ENCODE assay signal across 10 cellular contexts in the genomic region with DNA sequence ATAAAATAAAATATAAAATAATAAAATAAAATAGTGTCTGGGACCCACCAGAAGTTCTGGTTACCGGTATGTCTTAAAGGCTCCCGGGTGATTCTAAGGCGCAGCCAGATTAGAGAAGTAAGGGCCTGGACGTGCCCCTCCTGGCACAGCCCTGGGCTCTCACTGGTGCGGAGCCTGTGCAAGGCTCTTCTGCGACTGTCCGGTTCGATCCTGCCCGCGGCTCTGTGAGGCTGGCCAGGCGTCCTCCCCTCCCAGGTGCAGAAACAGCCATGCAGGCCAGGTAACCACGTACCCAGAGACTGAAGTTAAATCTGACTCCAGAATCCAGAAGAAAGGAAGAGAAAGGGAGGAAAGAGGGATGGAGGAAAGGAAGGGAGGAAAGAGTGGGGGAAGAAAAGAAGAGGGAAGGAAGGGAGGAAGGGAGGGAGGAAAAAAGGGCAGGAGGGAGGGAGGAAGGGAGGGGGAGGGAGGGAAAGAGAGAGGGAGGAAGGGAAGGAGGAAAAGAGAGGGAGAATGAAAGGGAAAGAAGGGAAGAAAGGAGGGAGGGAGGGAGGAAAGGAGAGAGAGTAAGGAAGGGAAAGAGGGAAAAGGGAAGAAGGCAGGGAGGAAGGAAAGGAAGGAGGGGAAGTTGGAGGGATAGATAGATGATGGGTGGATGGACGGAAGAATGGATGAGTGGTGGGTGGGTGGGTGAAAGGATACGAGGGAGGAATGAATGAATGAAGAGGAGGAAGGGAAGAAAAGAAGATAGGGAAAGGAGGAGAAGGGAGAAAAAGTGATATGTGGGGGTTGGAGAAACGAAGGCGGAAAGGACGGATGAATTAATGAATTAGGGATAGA. TPM values are rescaled to one million over a fixed set of nuclear protein-coding genes. Genes with fewer than 3 reads are reported as not detected.
DNase-seq lines count a peak whose midpoint lies in the region; ATAC-seq, FAIRE-seq and TF ChIP-seq lines count a peak whose summit lies in the region.
"Had no signal": no experiment of that assay in that cellular context is flagged by ENCODE, and none has a peak within 500 bp of the region (broad histone marks: within the 10 kb centered on the region; RNA-seq: fewer than 3 reads in every experiment).

No MANE protein-coding gene starts in this region.

- no peak overlapping the region for H3K18ac ChIP-seq in trophoblast cell (ENCODE audit: low read length)

- FAIRE-seq in endothelial cell of umbilical vein (lab: Jason Lieb, UNC), result no peak
- FAIRE-seq: islet of Langerhans had no signal

- no peak overlapping the region for H2BK120ac ChIP-seq in trophoblast cell (ENCODE audit: insufficient read depth, low read length, poor library complexity)

- no peak overlapping the region for H2BK5ac ChIP-seq in trophoblast cell (ENCODE audit: low read depth, low read length, poor library complexity)

- peaks cover 5% of the 10 kb centered on the region for H3K27me3 Mint-ChIP-seq in Caco-2 (ENCODE audit: insufficient read depth, unreplicated experiment)

- TF ChIP-seq CTCF in Caco-2 (IDR thresholded peaks at IDR 0.05; ENCODE audit: insufficient read depth in 1 of 2, low read depth in 1 of 2, low read length in 1 of 2, severe bottlenecking in 1 of 2, unreplicated experiment in 1 of 2) (no peak), OCI-LY1 (IDR thresholded peaks at IDR 0.05; ENCODE audit: low read length) (no peak), endothelial cell of umbilical vein (IDR thresholded peaks at IDR 0.05; ENCODE audit: extremely low read depth in 1 of 2, insufficient read depth in 1 of 2, low read depth in 1 of 2, low read length in 2 of 2) (no peak)

- ATAC-seq in left colon (no peak), GM21526 (IDR thresholded peaks at IDR 0.05; ENCODE audit: low FRiP score, unreplicated experiment) (no peak)

- CTCF ChIA-PET in Caco-2 (lab: Charles Lee) (interaction anchor here (0.6 to 1.7 kb wide), 5 partner anchors 61 to 1397 kb away, joined by 3 to 14 read pairs (median 6); no protein-coding TSS in a partner anchor), endothelial cell of umbilical vein (lab: Charles Lee) (interaction anchor here (0.6 to 2.3 kb wide), 30 partner anchors 7 to 1982 kb away, joined by 3 to 68 read pairs (median 5); no protein-coding TSS in a partner anchor)

- no peaks in the 10 kb centered on the region for H3K9me2 ChIP-seq in OCI-LY1 (ENCODE audit: low read depth, low read length)

- no peaks in the 10 kb centered on the region for H3K9me3 ChIP-seq in Caco-2
- H3K9me3 ChIP-seq in OCI-LY1 (ENCODE audit: low read length), result no peaks in the 10 kb centered on the region
- no peaks in the 10 kb centered on the region for H3K9me3 ChIP-seq in endothelial cell of umbilical vein (replicated peaks; ENCODE audit: control insufficient read depth, insufficient read depth, low read length)
- H3K9me3 ChIP-seq in trophoblast cell (ENCODE audit: insufficient read depth, low read depth, low read length), result no peaks in the 10 kb centered on the region
- H3K9me3 ChIP-seq: HAP-1 had no signal

- H3K14ac ChIP-seq in trophoblast cell (ENCODE audit: low read length), result no peak overlapping the region

- H3K23ac ChIP-seq in trophoblast cell (ENCODE audit: low read length), result no peak overlapping the region

- no peaks in the 10 kb centered on the region for H3K79me1 ChIP-seq in trophoblast cell (ENCODE audit: low read length)

- H3K27ac Mint-ChIP-seq in Caco-2 (ENCODE audit: unreplicated experiment), result no peak overlapping the region

- 100% methylated on average over 5 of the region's 17 CpGs for WGBS in trophoblast cell (ENCODE audit: extremely low coverage, insufficient coverage, insufficient read length)

- no peak overlapping the region for H4K12ac ChIP-seq in trophoblast cell (ENCODE audit: low read depth, low read length)

- intact Hi-C loops in Caco-2 (cut with micrococcal nuclease; ENCODE audit: unreplicated experiment) (loop anchor here (5.0 kb wide), 1 partner anchor 1272 kb away; no protein-coding TSS in a partner anchor), endothelial cell of umbilical vein (cut with micrococcal nuclease) (loop anchor here (1.0 kb wide), 2 partner anchors 1833 to 1876 kb away; no protein-coding TSS in a partner anchor), left colon (cut with DNase I, micrococcal nuclease) (loop anchor here in 1 of 2 donors (10.0 kb wide), 1 partner anchor 1274 kb away; no protein-coding TSS in a partner anchor)

- DNase-seq in Caco-2, result no peak
- DNase-seq in endothelial cell of umbilical vein (ENCODE audit: low read depth, low spot score), result peak; percentile 6
- DNase-seq in trophoblast cell, result no peak
- no peak for DNase-seq in G401 (ENCODE audit: low spot score)
- no peak for DNase-seq in SIG-M5 (lab: John Stamatoyannopoulos, UW)
- DNase-seq in left colon, result no peak

- no peaks in the 10 kb centered on the region for H3K9me1 ChIP-seq in endothelial cell of umbilical vein (replicated peaks; ENCODE audit: control insufficient read depth, extremely low read depth, insufficient read depth, low read length)

- H3K9ac ChIP-seq in OCI-LY1 (ENCODE audit: low read length) (no peak overlapping the region), endothelial cell of umbilical vein (replicated peaks; ENCODE audit: extremely low read depth, insufficient read depth, low read length) (no peak overlapping the region), trophoblast cell (ENCODE audit: low read length) (no peak overlapping the region)

- no peak overlapping the region for H3K4ac ChIP-seq in trophoblast cell (ENCODE audit: low read depth, low read length)

- H3K4me2 ChIP-seq in OCI-LY1 (ENCODE audit: low read length), result peak overlapping the region; percentile 51; the same call in 1 of the 2 replicates
- no peak overlapping the region for H3K4me2 ChIP-seq in endothelial cell of umbilical vein (ENCODE audit: insufficient read depth, low read length)
- H3K4me2 ChIP-seq in trophoblast cell (ENCODE audit: low read length), result peak overlapping the region; percentile 77

- no peaks in the 10 kb centered on the region for H3F3A ChIP-seq in OCI-LY1 (ENCODE audit: insufficient read depth, low read length)

- H3K4me3 ChIP-seq in Caco-2 (ENCODE audit: low read depth, low read length), result peak overlapping the region; percentile 29
- no peak overlapping the region for H3K4me3 ChIP-seq in OCI-LY1 (ENCODE audit: low read depth, low read length, poor library complexity, severe bottlenecking)
- H3K4me3 ChIP-seq in endothelial cell of umbilical vein (replicated peaks in 1 of 3; ENCODE audit: insufficient read depth in 1 of 3, low read depth in 1 of 3, low read length in 3 of 3), result peak overlapping the region in 1 of 3 experiments; percentile 8
- no peak overlapping the region for H3K4me3 ChIP-seq in trophoblast cell (ENCODE audit: low read depth, low read length)

- H4K20me1 ChIP-seq in OCI-LY1 (ENCODE audit: insufficient read depth, low read length) (no peaks in the 10 kb centered on the region), endothelial cell of umbilical vein (replicated peaks; ENCODE audit: control insufficient read depth, extremely low read depth, insufficient read depth, low read length) (no peaks in the 10 kb centered on the region)

- no peaks in the 10 kb centered on the region for H3K36me3 ChIP-seq in Caco-2 (ENCODE audit: control insufficient read depth, insufficient read depth, low read length)
- H3K36me3 ChIP-seq in OCI-LY1 (ENCODE audit: insufficient read depth, low read length), result no peaks in the 10 kb centered on the region
- H3K36me3 ChIP-seq in endothelial cell of umbilical vein (ENCODE audit: control insufficient read depth in 2 of 2, extremely low read depth in 1 of 2, insufficient read depth in 2 of 2, low read length in 2 of 2), result no peaks in the 10 kb centered on the region
- H3K36me3 ChIP-seq in trophoblast cell (ENCODE audit: control insufficient read depth in 1 of 2, insufficient read depth in 2 of 2, low read length in 2 of 2), result no peaks in the 10 kb centered on the region
- H3K36me3 ChIP-seq: HAP-1 had no signal

- H3K9me3 Mint-ChIP-seq in Caco-2 (ENCODE audit: unreplicated experiment), result no peaks in the 10 kb centered on the region

- H2AFZ ChIP-seq in OCI-LY1 (ENCODE audit: low read length) (no peak overlapping the region), endothelial cell of umbilical vein (ENCODE audit: low read depth, low read length) (peak overlapping the region; percentile 70), trophoblast cell (ENCODE audit: insufficient read depth, low read length, poor library complexity) (no peak overlapping the region)

- dilution Hi-C loops in endothelial cell of umbilical vein (cut with MboI; ENCODE audit: extremely low pct_ligation_motif_present, low sequenced_read_pairs), result no loop called here

- H2BK12ac ChIP-seq in trophoblast cell (ENCODE audit: low read length), result no peak overlapping the region

- no peak for TF ChIP-seq POLR2A in endothelial cell of umbilical vein (IDR thresholded peaks at IDR 0.05; ENCODE audit: low read depth, low read length)

- H3K27me3 ChIP-seq in Caco-2 (replicated peaks; ENCODE audit: control insufficient read depth, insufficient read depth, low read length), result no peaks in the 10 kb centered on the region
- H3K27me3 ChIP-seq in OCI-LY1 (ENCODE audit: insufficient read depth, low read length), result no peaks in the 10 kb centered on the region
- no peaks in the 10 kb centered on the region for H3K27me3 ChIP-seq in endothelial cell of umbilical vein (ENCODE audit: control insufficient read depth in 2 of 2, insufficient read depth in 2 of 2, low read length in 2 of 2)
- no peaks in the 10 kb centered on the region for H3K27me3 ChIP-seq in trophoblast cell (ENCODE audit: insufficient read depth, low read length)

- H3K4me1 ChIP-seq in Caco-2 (peaks cover 8% of the 10 kb centered on the region; the same call in 1 of the 2 replicates), OCI-LY1 (ENCODE audit: insufficient read depth, low read length, severe bottlenecking) (peaks cover 5% of the 10 kb centered on the region), endothelial cell of umbilical vein (ENCODE audit: control insufficient read depth, extremely low read depth, insufficient read depth, low read length) (no peaks in the 10 kb centered on the region), trophoblast cell (ENCODE audit: control insufficient read depth in 1 of 2, insufficient read depth in 2 of 2, low read length in 2 of 2) (peaks cover 0 to 2% of the 10 kb centered on the region in 2 experiments)
- H3K4me1 ChIP-seq: HAP-1 had no signal

- peak overlapping the region; percentile 59 for H3K4me3 Mint-ChIP-seq in Caco-2 (ENCODE audit: unreplicated experiment)

- H3K4me1 Mint-ChIP-seq in Caco-2 (ENCODE audit: low read depth, unreplicated experiment), result peaks cover 4% of the 10 kb centered on the region

- POLR2A ChIA-PET in Caco-2 (lab: Charles Lee) (no interaction called here), endothelial cell of umbilical vein (lab: Charles Lee) (no interaction called here)

- H2AK5ac ChIP-seq in trophoblast cell (ENCODE audit: low read length), result no peak overlapping the region

- H3K27ac ChIP-seq in OCI-LY1 (ENCODE audit: low read depth, low read length, poor library complexity, severe bottlenecking) (no peak overlapping the region), endothelial cell of umbilical vein (ENCODE audit: insufficient read depth, low read depth, low read length) (no peak overlapping the region), trophoblast cell (ENCODE audit: low read depth, low read length) (no peak overlapping the region)

- BruUV-seq in Caco-2 (replicated peaks; lab: Mats Ljungman, UMichigan) (no TSS peak), endothelial cell of umbilical vein (replicated peaks; lab: Mats Ljungman, UMichigan) (no TSS peak)

- no peak overlapping the region for H4K91ac ChIP-seq in trophoblast cell (ENCODE audit: low read depth, low read length)

- H4K8ac ChIP-seq in trophoblast cell (ENCODE audit: low read depth, low read length), result no peak overlapping the region

- in situ Hi-C loops in G401 (cut with HindIII; ENCODE audit: low sequenced_read_pairs), result no loop called here

- H3K79me2 ChIP-seq in OCI-LY1 (ENCODE audit: insufficient read depth, low read length), result no peaks in the 10 kb centered on the region
- H3K79me2 ChIP-seq in endothelial cell of umbilical vein (ENCODE audit: control insufficient read depth, insufficient read depth, low read length), result no peaks in the 10 kb centered on the region
- H3K79me2 ChIP-seq in trophoblast cell (ENCODE audit: control insufficient read depth, insufficient read depth, low read length, poor library complexity), result no peaks in the 10 kb centered on the region

- no peaks in the 10 kb centered on the region for H3K36me3 Mint-ChIP-seq in Caco-2 (ENCODE audit: insufficient read depth, unreplicated experiment)

RNA-seq across cellular contexts. Expression of gene C16orf82, which starts 42.3 kb away (rescaled TPM):
- total RNA-seq in Caco-2 (2022), result not detected in 2 replicates
- total RNA-seq in endothelial cell of umbilical vein, result not detected in 2 replicates
- polyA plus RNA-seq in endothelial cell of umbilical vein, result not detected in 2 replicates
- polyA plus RNA-seq in endothelial cell of umbilical vein (2011; cell fraction: cytosol; rRNA removed), result not detected in 2 replicates
- polyA plus RNA-seq in endothelial cell of umbilical vein (2011; cell fraction: nucleus; rRNA removed), result not detected in 2 replicates
- polyA plus RNA-seq in endothelial cell of umbilical vein (2012), result not detected in 2 replicates
- not detected in 2 replicates for polyA minus RNA-seq in endothelial cell of umbilical vein
- polyA minus RNA-seq in endothelial cell of umbilical vein (2011; cell fraction: cytosol; rRNA and poly(A)+ RNA removed), result not detected
- not detected in 2 replicates for polyA minus RNA-seq in endothelial cell of umbilical vein (2011; cell fraction: nucleus; rRNA and poly(A)+ RNA removed)
- polyA plus RNA-seq in trophoblast cell (2013), result not detected in 2 replicates
- not detected in 2 replicates for total RNA-seq in G401 (2014; rRNA removed; shearing (Covaris generic))
- not detected for total RNA-seq in left colon
